ENCODE assay signal across 16 cellular contexts in the genomic region with DNA sequence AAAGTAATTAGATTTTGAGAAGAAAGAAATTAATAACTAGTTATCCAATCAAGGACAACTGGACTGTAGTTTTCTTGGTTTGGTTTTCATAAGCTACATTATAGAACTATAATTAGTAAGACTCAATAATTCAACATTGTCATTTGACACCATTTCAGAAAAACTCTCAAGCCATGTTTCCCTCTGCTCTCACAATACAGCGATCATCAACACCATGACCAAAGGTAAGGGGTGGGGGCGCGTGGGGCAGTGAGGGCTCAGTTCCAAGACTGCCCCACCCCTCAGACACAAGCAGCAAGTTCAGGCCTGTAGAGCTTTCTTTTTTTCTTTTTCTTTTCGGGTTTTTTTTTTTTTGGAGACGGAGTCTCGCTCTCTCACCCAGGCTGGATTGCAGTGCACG. TPM values are rescaled to one million over a fixed set of nuclear protein-coding genes. Genes with fewer than 3 reads are reported as not detected.
DNase-seq lines count a peak whose midpoint lies in the region; ATAC-seq and TF ChIP-seq lines count a peak whose summit lies in the region.
"Had no signal": no experiment of that assay in that cellular context is flagged by ENCODE, and none has a peak within 500 bp of the region (broad histone marks: within the 10 kb centered on the region; RNA-seq: fewer than 3 reads in every experiment).

No MANE protein-coding gene starts in this region.

- H3K9me3 ChIP-seq in heart left ventricle (no peaks in the 10 kb centered on the region), transverse colon (no peaks in the 10 kb centered on the region)
- H3K9me3 ChIP-seq: SJCRH30 had no signal

- peaks cover 0 to 3% (median 0%) of the 10 kb centered on the region in 9 donors for H3K36me3 ChIP-seq in heart left ventricle
- H3K36me3 ChIP-seq in transverse colon, result no peaks in the 10 kb centered on the region
- H3K36me3 ChIP-seq: SJCRH30 had no signal

- intact Hi-C loops in heart left ventricle (cut with DNase I), result no loop called here
- intact Hi-C loops in Right ventricle myocardium inferior (cut with DNase I), result no loop called here
- intact Hi-C loops in transverse colon (cut with DNase I; ENCODE audit: low total_unique reads), result no loop called here

- 67 to 78% (median 74%) methylated on average over 7 of the region's 7 CpGs for WGBS in heart left ventricle, 4 donors
- WGBS in transverse colon (ENCODE audit: low coverage in 1 of 2), 2 donors, result 41 to 56% methylated on average over 6 to 7 of the region's 7 CpGs

- TF ChIP-seq POLR2A in heart left ventricle (IDR thresholded peaks at IDR 0.05) (no peak), transverse colon (IDR thresholded peaks at IDR 0.05) (no peak)

- no peak for DNase-seq in heart left ventricle
- DNase-seq in Right ventricle myocardium inferior (ENCODE audit: missing footprints), result no peak
- DNase-seq in NCI-H748 (lab: John Stamatoyannopoulos, UW; ENCODE audit: unreplicated experiment), result peak; percentile 96
- DNase-seq in transverse colon, result peak; percentile 61
- no peak for DNase-seq in activated CD8-positive, alpha-beta memory T cell treated with anti-CD3 and anti-CD28 coated beads, Interleukin-2, amount 50 U/mL, for 4 hours
- DNase-seq: activated CD8-positive, alpha-beta memory T cell treated with anti-CD3 and anti-CD28 coated beads, Interleukin-2, amount 10 ng/mL, durations not matched to agents 7 days and 5 days; DND-41; immature natural killer cell; KG1; SJCRH30; stimulated activated CD4-positive, alpha-beta T cell treated with anti-CD3 and anti-CD28 coated beads, Interleukin-4, amount 100 ng/mL, for 4 hours; stimulated activated naive CD4-positive, alpha-beta T cell had no signal

- H3K27ac ChIP-seq in heart left ventricle, result peak overlapping the region in 11 of 12 donors; percentile 11 to 80 (median 70)
- H3K27ac ChIP-seq in transverse colon, result peak overlapping the region; percentile 81 to 89 (median 86)
- H3K27ac ChIP-seq: SJCRH30 had no signal

- in situ Hi-C loops in transverse colon (cut with MboI; ENCODE audit: low pct_ligation_motif_present in 1 of 4, low pct_unique_long_range_greater_than_20kb in 1 of 4, low sequenced_read_pairs in 3 of 4), result no loop called here

- ATAC-seq in heart left ventricle, result no peak
- no peak for ATAC-seq in Right ventricle myocardium inferior
- peak; percentile 37 for ATAC-seq in esophagus mucosa
- no peak for ATAC-seq in GM19035 (IDR thresholded peaks at IDR 0.05; ENCODE audit: unreplicated experiment)
- ATAC-seq in HG02981 (IDR thresholded peaks at IDR 0.05; ENCODE audit: unreplicated experiment), result no peak
- ATAC-seq: activated CD8-positive, alpha-beta memory T cell treated with anti-CD3 and anti-CD28 coated beads, Interleukin-2, amount 10 ng/mL, durations not matched to agents 7 days and 5 days; activated naive CD4-positive, alpha-beta T cell treated with anti-CD3 and anti-CD28 coated beads, Interleukin-2, amount 50 U/mL, for 72 hours had no signal

- no peak for TF ChIP-seq EP300 in transverse colon (IDR thresholded peaks at IDR 0.05; ENCODE audit: low read depth)

- TF ChIP-seq CTCF in heart left ventricle (IDR thresholded peaks at IDR 0.05), result no peak
- TF ChIP-seq CTCF in transverse colon (IDR thresholded peaks at IDR 0.05), result no peak

- peak overlapping the region in 7 of 12 donors; percentile 3 to 30 (median 26) for H3K4me3 ChIP-seq in heart left ventricle
- peak overlapping the region in 2 of 4 donors; percentile 15 to 25 for H3K4me3 ChIP-seq in transverse colon
- H3K4me3 ChIP-seq: SJCRH30 had no signal

- H3K27me3 ChIP-seq in heart left ventricle (no peaks in the 10 kb centered on the region), transverse colon (no peaks in the 10 kb centered on the region)
- H3K27me3 ChIP-seq: SJCRH30 had no signal

- H3K4me1 ChIP-seq in heart left ventricle, result peaks cover 0 to 29% (median 9%) of the 10 kb centered on the region in 12 donors
- peaks cover 8 to 53% (median 39%) of the 10 kb centered on the region in 4 donors for H3K4me1 ChIP-seq in transverse colon
- H3K4me1 ChIP-seq: SJCRH30 had no signal

RNA-seq across cellular contexts. Expression of a gene that starts 6.4 kb away (rescaled TPM):
- total RNA-seq in heart left ventricle, result 10 to 100 TPM; 12.4 to 53.5 (median 29.0) TPM
- 10 to 100 TPM; 20.8 to 32.5 TPM for polyA plus RNA-seq in heart left ventricle
- total RNA-seq in Right ventricle myocardium inferior, result 46.2 TPM
- total RNA-seq in esophagus mucosa, result 4.5 TPM
- total RNA-seq in transverse colon, result 10 to 100 TPM; 36.6 to 87.6 (median 60.9) TPM
- total RNA-seq: SJCRH30 had no signal

RNA-seq across cellular contexts. Expression of a gene that starts 51.2 kb away (rescaled TPM):
- total RNA-seq in heart left ventricle (100 to 1,000 TPM in 5 of 9 donors, 10 to 100 TPM in 4; 83.5 to 156 (median 108) TPM), Right ventricle myocardium inferior (104 TPM), esophagus mucosa (159 TPM), transverse colon (100 to 1,000 TPM in 2 of 4 donors, 10 to 100 TPM in 2; 29.1 to 129 (median 76.5) TPM)
- 100 to 1,000 TPM in 1 of 2 donors, 10 to 100 TPM in 1; 73.1 to 318 TPM for polyA plus RNA-seq in heart left ventricle

RNA-seq across cellular contexts. Expression of a gene that starts 51.6 kb away (rescaled TPM):
- 10 to 100 TPM in 7 of 9 donors, 1 to 10 TPM in 2; 8.1 to 20.1 (median 14.0) TPM for total RNA-seq in heart left ventricle
- polyA plus RNA-seq in heart left ventricle, result 10 to 100 TPM; 10.5 to 11.6 TPM
- 16.4 TPM for total RNA-seq in Right ventricle myocardium inferior
- 9.6 TPM for total RNA-seq in esophagus mucosa
- total RNA-seq in transverse colon, result 10 to 100 TPM in 3 of 4 donors, 1 to 10 TPM in 1; 1.1 to 29.9 (median 19.4) TPM

RNA-seq across cellular contexts. Expression of a gene that starts 52.2 kb away (rescaled TPM):
- total RNA-seq in heart left ventricle (100 to 1,000 TPM; 108 to 192 (median 161) TPM), Right ventricle myocardium inferior (161 TPM), esophagus mucosa (50.6 TPM), transverse colon (100 to 1,000 TPM in 3 of 4 donors, 10 to 100 TPM in 1; 93.5 to 177 (median 111) TPM)
- 10 to 100 TPM; 39.3 to 91.6 TPM for polyA plus RNA-seq in heart left ventricle

Comparison
In these comparisons a context has a peak if more than half of its experiments do, and no peak if none do; other contexts are left out.
1. DNase-seq: peak in NCI-H748 (single experiment) and transverse colon (single experiment); none in heart left ventricle (0 of 5), Right ventricle myocardium inferior (single experiment) and activated CD8-positive, alpha-beta memory T cell treated with anti-CD3 and anti-CD28 coated beads, Interleukin-2, amount 50 U/mL, for 4 hours (single experiment).